ENCODE assay signal across 22 cellular contexts in the genomic region with DNA sequence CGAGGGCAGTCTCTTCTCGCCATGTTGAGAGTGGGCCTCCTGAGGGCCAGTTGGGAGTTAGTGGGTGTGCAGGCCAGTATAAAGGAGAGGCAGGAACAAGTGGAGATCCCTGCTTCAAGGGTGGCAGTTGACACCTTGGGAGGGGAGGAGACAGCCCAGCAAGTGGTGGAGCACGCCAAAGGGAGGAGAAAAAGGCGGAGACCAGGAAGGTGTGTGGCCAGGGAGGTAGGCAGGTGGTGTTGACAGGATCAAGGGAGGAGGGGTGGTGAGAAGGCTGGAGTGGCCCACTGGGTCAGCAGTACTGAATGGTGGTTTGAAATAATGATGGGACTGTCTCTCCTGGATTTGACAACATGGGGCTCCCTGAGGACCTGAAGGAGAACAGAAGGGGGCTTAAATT.
"Had no signal": no experiment of that assay in that cellular context is flagged by ENCODE, and none has a peak within 500 bp of the region (broad histone marks: within the 10 kb centered on the region; RNA-seq: fewer than 3 reads in every experiment).

No MANE protein-coding gene starts in this region.

- H3K27ac ChIP-seq: VCaP had no signal

- DNase-seq: activated CD4-positive, alpha-beta memory T cell treated with anti-CD3 and anti-CD28 coated beads for 36 hours; activated CD4-positive, alpha-beta T cell treated with anti-CD3 and anti-CD28 coated beads, Interleukin-2, amount 10 ng/mL, durations not matched to agents 7 days and 5 days; activated CD4-positive, CD25-positive, alpha-beta regulatory T cell; activated CD8-positive, alpha-beta memory T cell treated with anti-CD3 and anti-CD28 coated beads for 24 hours; activated gamma-delta T cell treated with Interleukin-2 at 50 U/mL for 16 hours; activated naive CD4-positive, alpha-beta T cell treated with anti-CD3 and anti-CD28 coated beads, Interleukin-2, amount 10 ng/mL, durations not matched to agents 7 days and 5 days; activated naive CD8-positive, alpha-beta T cell treated with anti-CD3 and anti-CD28 coated beads for 36 hours; activated T-cell treated with anti-CD3 and anti-CD28 coated beads, Interleukin-2, amount 50 U/mL, for 72 hours; cerebellar nuclear complex; KG1; NCI-H1092; NCI-H1417 treated with DMSO at 0.1 percent for 48 hours; NCI-H1694; NCI-H2029 treated with DMSO at 0.1 percent for 48 hours; NCI-H345; NCI-H510A; NCI-H526 treated with DMSO at 0.1 percent for 48 hours; PC-3; SIG-M5; T-helper 1 cell had no signal

- H3K27ac Mint-ChIP-seq: activated CD4-positive, alpha-beta memory T cell treated with anti-CD3 and anti-CD28 coated beads for 36 hours; activated CD4-positive, alpha-beta T cell treated with anti-CD3 and anti-CD28 coated beads, Interleukin-2, amount 10 ng/mL, durations not matched to agents 7 days and 5 days; activated naive CD4-positive, alpha-beta T cell treated with anti-CD3 and anti-CD28 coated beads, Interleukin-2, amount 10 ng/mL, durations not matched to agents 7 days and 5 days; activated naive CD8-positive, alpha-beta T cell treated with anti-CD3 and anti-CD28 coated beads for 36 hours; activated T-cell treated with anti-CD3 and anti-CD28 coated beads, Interleukin-2, amount 50 U/mL, for 72 hours had no signal

- H3K27me3 Mint-ChIP-seq: activated CD4-positive, alpha-beta memory T cell treated with anti-CD3 and anti-CD28 coated beads for 36 hours; activated CD4-positive, alpha-beta T cell treated with anti-CD3 and anti-CD28 coated beads, Interleukin-2, amount 10 ng/mL, durations not matched to agents 7 days and 5 days; activated naive CD8-positive, alpha-beta T cell treated with anti-CD3 and anti-CD28 coated beads for 36 hours had no signal

- H3K9me3 Mint-ChIP-seq: activated CD4-positive, alpha-beta memory T cell treated with anti-CD3 and anti-CD28 coated beads for 36 hours; activated CD4-positive, alpha-beta T cell treated with anti-CD3 and anti-CD28 coated beads, Interleukin-2, amount 10 ng/mL, durations not matched to agents 7 days and 5 days; activated naive CD4-positive, alpha-beta T cell treated with anti-CD3 and anti-CD28 coated beads, Interleukin-2, amount 10 ng/mL, durations not matched to agents 7 days and 5 days; activated naive CD8-positive, alpha-beta T cell treated with anti-CD3 and anti-CD28 coated beads for 36 hours; activated T-cell treated with anti-CD3 and anti-CD28 coated beads, Interleukin-2, amount 50 U/mL, for 72 hours; activated T-helper 2 cell treated with anti-CD3 and anti-CD28 coated beads, Interferon-gamma antibody, Interleukin-2, Interleukin-4, amounts not matched to agents 10 μg/mL and 5 μg/mL and 100 μg/mL, durations not matched to agents 14 hours and 24 hours and 36 hours had no signal

- ATAC-seq: activated T-cell treated with anti-CD3 and anti-CD28 coated beads, Interleukin-2, amount 50 U/mL, for 72 hours; PC-3 had no signal

- H3K4me3 Mint-ChIP-seq: activated CD4-positive, alpha-beta memory T cell treated with anti-CD3 and anti-CD28 coated beads for 36 hours; activated CD4-positive, alpha-beta T cell treated with anti-CD3 and anti-CD28 coated beads, Interleukin-2, amount 10 ng/mL, durations not matched to agents 7 days and 5 days; activated naive CD4-positive, alpha-beta T cell treated with anti-CD3 and anti-CD28 coated beads, Interleukin-2, amount 10 ng/mL, durations not matched to agents 7 days and 5 days; activated naive CD8-positive, alpha-beta T cell treated with anti-CD3 and anti-CD28 coated beads for 36 hours; activated T-cell treated with anti-CD3 and anti-CD28 coated beads, Interleukin-2, amount 50 U/mL, for 72 hours had no signal

- H3K36me3 Mint-ChIP-seq: activated CD4-positive, alpha-beta memory T cell treated with anti-CD3 and anti-CD28 coated beads for 36 hours; activated naive CD4-positive, alpha-beta T cell treated with anti-CD3 and anti-CD28 coated beads, Interleukin-2, amount 10 ng/mL, durations not matched to agents 7 days and 5 days; activated naive CD8-positive, alpha-beta T cell treated with anti-CD3 and anti-CD28 coated beads for 36 hours had no signal
